In genomic region chr4:88163286-88163685, GRCh38 we compare ENCODE assay signal across 28 cellular contexts. TPM values are rescaled to one million over a fixed set of nuclear protein-coding genes. Genes with fewer than 3 reads are reported as not detected.
"Had no signal": no experiment of that assay in that cellular context is flagged by ENCODE, and none has a peak within 500 bp of the region (broad histone marks: within the 10 kb centered on the region; RNA-seq: fewer than 3 reads in every experiment).

No MANE protein-coding gene starts in this region.

- H3K27ac Mint-ChIP-seq: activated CD8-positive, alpha-beta T cell treated with anti-CD3 and anti-CD28 coated beads, Interleukin-2, amount 10 ng/mL, durations not matched to agents 7 days and 5 days; activated naive CD4-positive, alpha-beta T cell treated with anti-CD3 and anti-CD28 coated beads, Interleukin-2, amount 50 U/mL, for 24 hours; activated T-helper 1 cell treated with anti-CD3 and anti-CD28 coated beads, Interleukin-12 subunit alpha, Interleukin-12 subunit beta, Interleukin-2, Interleukin-4 antibody, amounts not matched to agents 30 ng/mL and 10 ng/mL and 1 ng/mL, durations not matched to agents 14 hours and 24 hours and 36 hours had no signal

- H3K4me3 ChIP-seq: ascending aorta, gastroesophageal sphincter, lower lobe of right lung, mucosa of descending colon, prostate gland, spleen, thyroid gland had no signal

- H3K4me1 ChIP-seq: ascending aorta, prostate gland had no signal

- H3K27ac ChIP-seq: ascending aorta, brain microvascular endothelial cell, gastroesophageal sphincter, lower lobe of right lung, prostate gland, spleen, thyroid gland, WERI-Rb-1 had no signal

- H3K9me3 Mint-ChIP-seq: activated naive CD4-positive, alpha-beta T cell treated with anti-CD3 and anti-CD28 coated beads, Interleukin-2, amount 50 U/mL, for 24 hours had no signal

- H3K27me3 ChIP-seq: ascending aorta, brain microvascular endothelial cell, thyroid gland had no signal

- ATAC-seq: activated CD8-positive, alpha-beta T cell treated with anti-CD3 and anti-CD28 coated beads, Interleukin-2, amount 10 ng/mL, durations not matched to agents 7 days and 5 days; esophagus mucosa; gastroesophageal sphincter had no signal

- H3K36me3 ChIP-seq: ascending aorta, brain microvascular endothelial cell, gastroesophageal sphincter, lower lobe of right lung, prostate gland, spleen, thyroid gland, WERI-Rb-1 had no signal

- DNase-seq: activated CD4-positive, alpha-beta T cell treated with anti-CD3 and anti-CD28 coated beads for 1 hour; activated CD4-positive, alpha-beta T cell treated with anti-CD3 and anti-CD28 coated beads, Interleukin-2, amount 50 U/mL, for 1 hour; activated CD8-positive, alpha-beta T cell treated with anti-CD3 and anti-CD28 coated beads, Interleukin-2, amount 10 ng/mL, durations not matched to agents 7 days and 5 days; activated gamma-delta T cell treated with Interleukin-2 at 50 U/mL for 16 hours; brain microvascular endothelial cell; caudate nucleus; effector memory CD4-positive, alpha-beta T cell; head of caudate nucleus; left colon; lower lobe of right lung; mesendoderm; mucosa of descending colon; spleen; stimulated activated CD4-positive, alpha-beta T cell treated with anti-CD3 and anti-CD28 coated beads, Interleukin-4, amount 100 ng/mL, for 24 hours; stimulated activated naive CD4-positive, alpha-beta T cell treated with Interleukin-2 at 50 U/mL for 16 hours; T-helper 1 cell; thyroid gland; WERI-Rb-1 had no signal

- FAIRE-seq: endothelial cell of umbilical vein, keratinocyte, TTC549 had no signal

- H3K9me3 ChIP-seq: ascending aorta, gastroesophageal sphincter, mucosa of descending colon, prostate gland, thyroid gland had no signal

- H3K4me3 Mint-ChIP-seq: activated CD8-positive, alpha-beta T cell treated with anti-CD3 and anti-CD28 coated beads, Interleukin-2, amount 10 ng/mL, durations not matched to agents 7 days and 5 days; activated naive CD4-positive, alpha-beta T cell treated with anti-CD3 and anti-CD28 coated beads, Interleukin-2, amount 50 U/mL, for 24 hours; activated T-helper 1 cell treated with anti-CD3 and anti-CD28 coated beads, Interleukin-12 subunit alpha, Interleukin-12 subunit beta, Interleukin-2, Interleukin-4 antibody, amounts not matched to agents 30 ng/mL and 10 ng/mL and 1 ng/mL, durations not matched to agents 14 hours and 24 hours and 36 hours had no signal

RNA-seq across cellular contexts. Expression of gene ABCG2, which starts 4.8 kb away (rescaled TPM):
- polyA plus RNA-seq: neural cell had no signal
